Comparison of ENCODE assay signal across 1 cellular context in genomic region chr19:40389404-40390083, GRCh38.
TF ChIP-seq lines count a peak whose summit lies in the region.

No MANE protein-coding gene starts in this region.

TF ChIP-seq in K562, 482 proteins besides CTCF, POLR2A, EP300 and RAD21:
- TF ChIP-seq IRF2 (CRISPR knock-in tag; IDR thresholded peaks at IDR 0.05) (no peak), ZBTB33 (CRISPR knock-in tag; IDR thresholded peaks at IDR 0.05) (peak; percentile 90)
